In genomic region chr17:48873696-48874443, GRCh38 we compare ENCODE assay signal across 23 cellular contexts. TPM values are rescaled to one million over a fixed set of nuclear protein-coding genes. Genes with fewer than 3 reads are reported as not detected.
DNase-seq lines count a peak whose midpoint lies in the region; ATAC-seq, FAIRE-seq and TF ChIP-seq lines count a peak whose summit lies in the region.
"Had no signal": no experiment of that assay in that cellular context is flagged by ENCODE, and none has a peak within 500 bp of the region (broad histone marks: within the 10 kb centered on the region; RNA-seq: fewer than 3 reads in every experiment).

No MANE protein-coding gene starts in this region.

- H4K20me1 ChIP-seq in smooth muscle cell (ENCODE audit: low read depth), result no peaks in the 10 kb centered on the region

- H3K9me3 ChIP-seq in Caco-2, result no peaks in the 10 kb centered on the region
- H3K9me3 ChIP-seq in Peyer's patch, result no peaks in the 10 kb centered on the region
- no peaks in the 10 kb centered on the region for H3K9me3 ChIP-seq in kidney (ENCODE audit: control insufficient read depth in 1 of 2, low read length in 2 of 2)
- H3K9me3 ChIP-seq in smooth muscle cell (replicated peaks; ENCODE audit: low read depth), result no peaks in the 10 kb centered on the region
- H3K9me3 ChIP-seq: HAP-1 had no signal

- WGBS in smooth muscle cell (ENCODE audit: low lambda C conversion rate), result 67% methylated on average over 5 of the region's 5 CpGs

- no peaks in the 10 kb centered on the region for H3K79me2 ChIP-seq in smooth muscle cell (ENCODE audit: low read depth)

- DNase-seq in Caco-2 (no peak), Peyer's patch (no peak), kidney (no peak), smooth muscle cell (lab: John Stamatoyannopoulos, UW; ENCODE audit: unreplicated experiment) (no peak), foreskin keratinocyte (no peak), T-helper 2 cell (no peak)
- DNase-seq in activated T-cell treated with anti-CD3 and anti-CD28 coated beads, Interleukin-2, amount 50 U/mL, for 72 hours, result no peak
- DNase-seq: activated CD4-positive, alpha-beta memory T cell treated with anti-CD3 and anti-CD28 coated beads, Interleukin-2, amount 10 ng/mL, durations not matched to agents 7 days and 5 days; activated T-cell treated with anti-CD3 and anti-CD28 coated beads, Interleukin-2, amount 50 U/mL, for 24 hours; foreskin fibroblast; naive thymus-derived CD4-positive, alpha-beta T cell; NCI-H1092; NCI-H2029 treated with DMSO at 0.1 percent for 48 hours; NCI-H510A treated with DMSO at 0.1 percent for 48 hours; trophoblast cell had no signal

- H3K4me1 ChIP-seq in Caco-2 (peaks cover 59% of the 10 kb centered on the region), Peyer's patch (peaks cover 0 to 41% (median 9%) of the 10 kb centered on the region in 4 donors), kidney (ENCODE audit: control insufficient read depth in 1 of 2, insufficient read depth in 1 of 2, low read depth in 1 of 2, low read length in 2 of 2) (peaks cover 5 to 16% of the 10 kb centered on the region in 2 donors), smooth muscle cell (ENCODE audit: low read depth) (peaks cover 5% of the 10 kb centered on the region), foreskin keratinocyte (no peaks in the 10 kb centered on the region)
- H3K4me1 ChIP-seq: HAP-1 had no signal

- POLR2A ChIA-PET in Caco-2 (lab: Charles Lee), result interaction anchor here (0.6 to 0.7 kb wide), 5 partner anchors 11 to 768 kb away, joined by 3 to 19 read pairs (median 3); no protein-coding TSS in a partner anchor

- FAIRE-seq in kidney (lab: Jason Lieb, UNC), result peak; percentile 62

- H3K36me3 ChIP-seq in Caco-2 (ENCODE audit: control insufficient read depth, insufficient read depth, low read length) (no peaks in the 10 kb centered on the region), Peyer's patch (no peaks in the 10 kb centered on the region), kidney (ENCODE audit: control insufficient read depth in 1 of 2, insufficient read depth in 2 of 2, low read length in 2 of 2) (no peaks in the 10 kb centered on the region), smooth muscle cell (ENCODE audit: low read depth) (no peaks in the 10 kb centered on the region)
- H3K36me3 ChIP-seq: HAP-1 had no signal

- TF ChIP-seq POLR2A in Peyer's patch (IDR thresholded peaks at IDR 0.05), result no peak

- peak overlapping the region; percentile 32 for H3K4me2 ChIP-seq in smooth muscle cell
- H3K4me2 ChIP-seq: KMS-11 had no signal

- H3K4me1 Mint-ChIP-seq in Caco-2 (ENCODE audit: low read depth, unreplicated experiment), result peaks cover 55% of the 10 kb centered on the region
- H3K4me1 Mint-ChIP-seq in activated T-cell treated with anti-CD3 and anti-CD28 coated beads, Interleukin-2, amount 50 U/mL, for 72 hours (ENCODE audit: low read depth), result no peaks in the 10 kb centered on the region

- no peak for ATAC-seq in HG02588 (IDR thresholded peaks at IDR 0.05; ENCODE audit: unreplicated experiment)
- no peak for ATAC-seq in activated T-cell treated with anti-CD3 and anti-CD28 coated beads, Interleukin-2, amount 50 U/mL, for 72 hours (replicated peaks in 1 of 2)
- ATAC-seq in foreskin keratinocyte, result no peak
- ATAC-seq: naive thymus-derived CD4-positive, alpha-beta T cell; WTC11 had no signal

- H3K27me3 Mint-ChIP-seq in Caco-2 (ENCODE audit: insufficient read depth, unreplicated experiment), result no peaks in the 10 kb centered on the region
- H3K27me3 Mint-ChIP-seq in activated T-cell treated with anti-CD3 and anti-CD28 coated beads, Interleukin-2, amount 50 U/mL, for 72 hours (ENCODE audit: low read depth), result no peaks in the 10 kb centered on the region
- H3K27me3 Mint-ChIP-seq: activated naive CD4-positive, alpha-beta T cell treated with anti-CD3 and anti-CD28 coated beads, Interleukin-2, amount 50 U/mL, for 24 hours had no signal

- intact Hi-C loops in Caco-2 (cut with micrococcal nuclease; ENCODE audit: unreplicated experiment) (no loop called here), kidney (cut with DNase I) (no loop called here)

- BruUV-seq in Caco-2 (replicated peaks; lab: Mats Ljungman, UMichigan), result no TSS peak

- no peak overlapping the region for H2AFZ ChIP-seq in smooth muscle cell (ENCODE audit: low read depth)

- TF ChIP-seq CTCF in Caco-2 (IDR thresholded peaks at IDR 0.05; ENCODE audit: insufficient read depth in 1 of 2, low read depth in 1 of 2, low read length in 1 of 2, severe bottlenecking in 1 of 2, unreplicated experiment in 1 of 2), result no peak
- TF ChIP-seq CTCF in Peyer's patch (IDR thresholded peaks at IDR 0.05), result no peak
- TF ChIP-seq CTCF in kidney (IDR thresholded peaks at IDR 0.05; ENCODE audit: borderline replicate concordance, extremely low read depth, insufficient read depth), result no peak
- TF ChIP-seq CTCF in smooth muscle cell (IDR thresholded peaks at IDR 0.05; ENCODE audit: borderline replicate concordance, insufficient read depth, poor library complexity, severe bottlenecking), result no peak
- TF ChIP-seq CTCF in foreskin keratinocyte (conservative IDR thresholded peaks at IDR 0.05), result no peak

- no peak overlapping the region for H3K4me3 ChIP-seq in Caco-2 (ENCODE audit: low read depth, low read length)
- no peak overlapping the region for H3K4me3 ChIP-seq in Peyer's patch
- no peak overlapping the region for H3K4me3 ChIP-seq in kidney (ENCODE audit: low read length in 2 of 2)
- no peak overlapping the region for H3K4me3 ChIP-seq in smooth muscle cell
- H3K4me3 ChIP-seq: HAP-1 had no signal

- no peaks in the 10 kb centered on the region for H3F3A ChIP-seq in smooth muscle cell (ENCODE audit: low read depth)

- no peaks in the 10 kb centered on the region for H3K27me3 ChIP-seq in Caco-2 (replicated peaks; ENCODE audit: control insufficient read depth, insufficient read depth, low read length)
- no peaks in the 10 kb centered on the region for H3K27me3 ChIP-seq in Peyer's patch
- H3K27me3 ChIP-seq in smooth muscle cell (ENCODE audit: low read depth), result no peaks in the 10 kb centered on the region
- H3K27me3 ChIP-seq in foreskin keratinocyte, result peaks cover 44% of the 10 kb centered on the region

- H3K9me3 Mint-ChIP-seq in Caco-2 (ENCODE audit: unreplicated experiment), result no peaks in the 10 kb centered on the region
- H3K9me3 Mint-ChIP-seq in activated T-cell treated with anti-CD3 and anti-CD28 coated beads, Interleukin-2, amount 50 U/mL, for 72 hours, result no peaks in the 10 kb centered on the region
- H3K9me3 Mint-ChIP-seq: activated CD4-positive, alpha-beta memory T cell treated with anti-CD3 and anti-CD28 coated beads, Interleukin-2, amount 10 ng/mL, durations not matched to agents 7 days and 5 days; activated naive CD4-positive, alpha-beta T cell treated with anti-CD3 and anti-CD28 coated beads, Interleukin-2, amount 50 U/mL, for 24 hours; activated T-cell treated with anti-CD3 and anti-CD28 coated beads, Interleukin-2, amount 50 U/mL, for 24 hours; naive thymus-derived CD4-positive, alpha-beta T cell; T-helper 1 cell treated with Interleukin-12 subunit alpha and Interleukin-12 subunit beta and Interleukin-4 antibody, amounts not matched to agents 30 μg/mL and 1 μg/mL, for 36 hours; WTC11 had no signal

- H3K9ac ChIP-seq in kidney (ENCODE audit: low read length in 2 of 2), result no peak overlapping the region
- H3K9ac ChIP-seq in smooth muscle cell (ENCODE audit: low read depth), result no peak overlapping the region
- H3K9ac ChIP-seq: KMS-11 had no signal

- H3K27ac Mint-ChIP-seq in Caco-2 (ENCODE audit: unreplicated experiment), result peak overlapping the region; percentile 70
- H3K27ac Mint-ChIP-seq in activated T-cell treated with anti-CD3 and anti-CD28 coated beads, Interleukin-2, amount 50 U/mL, for 72 hours, result no peak overlapping the region
- H3K27ac Mint-ChIP-seq: activated CD4-positive, alpha-beta memory T cell treated with anti-CD3 and anti-CD28 coated beads, Interleukin-2, amount 10 ng/mL, durations not matched to agents 7 days and 5 days; activated naive CD4-positive, alpha-beta T cell treated with anti-CD3 and anti-CD28 coated beads, Interleukin-2, amount 50 U/mL, for 24 hours; activated T-cell treated with anti-CD3 and anti-CD28 coated beads, Interleukin-2, amount 50 U/mL, for 24 hours; naive thymus-derived CD4-positive, alpha-beta T cell; T-helper 1 cell treated with Interleukin-12 subunit alpha and Interleukin-12 subunit beta and Interleukin-4 antibody, amounts not matched to agents 30 μg/mL and 1 μg/mL, for 36 hours; WTC11 had no signal

- H3K36me3 Mint-ChIP-seq in Caco-2 (ENCODE audit: insufficient read depth, unreplicated experiment), result no peaks in the 10 kb centered on the region
- no peaks in the 10 kb centered on the region for H3K36me3 Mint-ChIP-seq in activated T-cell treated with anti-CD3 and anti-CD28 coated beads, Interleukin-2, amount 50 U/mL, for 72 hours (ENCODE audit: insufficient read depth in 2 of 2)
- H3K36me3 Mint-ChIP-seq: activated naive CD4-positive, alpha-beta T cell treated with anti-CD3 and anti-CD28 coated beads, Interleukin-2, amount 50 U/mL, for 24 hours; naive thymus-derived CD4-positive, alpha-beta T cell; WTC11 had no signal

- CTCF ChIA-PET in Caco-2 (lab: Charles Lee), result interaction anchor here (0.6 to 19.4 kb wide), 5 partner anchors 10 to 142 kb away, joined by 3 to 1184 read pairs (median 3); partner anchors contain the start of gene TTLL6

- H3K4me3 Mint-ChIP-seq in Caco-2 (ENCODE audit: unreplicated experiment), result no peak overlapping the region
- H3K4me3 Mint-ChIP-seq in activated T-cell treated with anti-CD3 and anti-CD28 coated beads, Interleukin-2, amount 50 U/mL, for 72 hours, result no peak overlapping the region
- H3K4me3 Mint-ChIP-seq: activated CD4-positive, alpha-beta memory T cell treated with anti-CD3 and anti-CD28 coated beads, Interleukin-2, amount 10 ng/mL, durations not matched to agents 7 days and 5 days; activated naive CD4-positive, alpha-beta T cell treated with anti-CD3 and anti-CD28 coated beads, Interleukin-2, amount 50 U/mL, for 24 hours; activated T-cell treated with anti-CD3 and anti-CD28 coated beads, Interleukin-2, amount 50 U/mL, for 24 hours; naive thymus-derived CD4-positive, alpha-beta T cell; T-helper 1 cell treated with Interleukin-12 subunit alpha and Interleukin-12 subunit beta and Interleukin-4 antibody, amounts not matched to agents 30 μg/mL and 1 μg/mL, for 36 hours; WTC11 had no signal

- H3K27ac ChIP-seq in Peyer's patch (peak overlapping the region in 3 of 4 donors; percentile 60 to 72 (median 71)), kidney (ENCODE audit: low read depth in 2 of 2, low read length in 2 of 2) (peak overlapping the region in 1 of 2 donors; percentile 29), smooth muscle cell (ENCODE audit: low read depth) (no peak overlapping the region), foreskin keratinocyte (no peak overlapping the region)
- H3K27ac ChIP-seq: KMS-11 had no signal

RNA-seq across cellular contexts. Expression of gene ATP5MC1, which starts 18.7 kb away (rescaled TPM):
- 161 and 172 TPM in 2 replicates for total RNA-seq in Caco-2 (2022)
- 100 to 1,000 TPM in 3 of 4 donors, 10 to 100 TPM in 1; 56.1 to 126 (median 109) TPM for total RNA-seq in Peyer's patch
- 71.2 TPM for total RNA-seq in kidney
- polyA plus RNA-seq in kidney (ENCODE audit: insufficient read depth, low read depth, low replicate concordance), result 845 TPM
- total RNA-seq in smooth muscle cell, result 119 and 131 TPM in 2 replicates
- 229 and 232 TPM in 2 replicates for polyA plus RNA-seq in smooth muscle cell
- total RNA-seq in activated T-cell treated with anti-CD3 and anti-CD28 coated beads, Interleukin-2, amount 50 U/mL, for 72 hours, result 10 to 100 TPM; 45.9 to 52.9 TPM
- 152 and 158 TPM in 2 replicates for total RNA-seq in foreskin keratinocyte
- polyA plus RNA-seq in foreskin keratinocyte, result 355 and 358 TPM in 2 replicates

RNA-seq across cellular contexts. Expression of gene UBE2Z, which starts 34.3 kb away (rescaled TPM):
- total RNA-seq in Caco-2 (2022), result 182 and 187 TPM in 2 replicates
- 10 to 100 TPM; 42.9 to 58.0 (median 49.8) TPM for total RNA-seq in Peyer's patch
- 86.7 TPM for total RNA-seq in kidney
- polyA plus RNA-seq in kidney (ENCODE audit: insufficient read depth, low read depth, low replicate concordance), result 47.5 TPM
- total RNA-seq in smooth muscle cell, result 67.5 and 82.5 TPM in 2 replicates
- 73.2 and 74.3 TPM in 2 replicates for polyA plus RNA-seq in smooth muscle cell
- total RNA-seq in activated T-cell treated with anti-CD3 and anti-CD28 coated beads, Interleukin-2, amount 50 U/mL, for 72 hours, result 100 to 1,000 TPM; 133 to 191 TPM
- 79.0 and 81.9 TPM in 2 replicates for total RNA-seq in foreskin keratinocyte
- 56.1 and 61.8 TPM in 2 replicates for polyA plus RNA-seq in foreskin keratinocyte

RNA-seq across cellular contexts. Expression of gene CALCOCO2, which starts 43.0 kb away (rescaled TPM):
- 233 and 251 TPM in 2 replicates for total RNA-seq in Caco-2 (2022)
- 100 to 1,000 TPM; 124 to 334 (median 163) TPM for total RNA-seq in Peyer's patch
- total RNA-seq in kidney, result 157 TPM
- 63.6 TPM for polyA plus RNA-seq in kidney (ENCODE audit: insufficient read depth, low read depth, low replicate concordance)
- total RNA-seq in smooth muscle cell, result 37.8 and 52.5 TPM in 2 replicates
- 50.6 and 55.7 TPM in 2 replicates for polyA plus RNA-seq in smooth muscle cell
- 100 to 1,000 TPM in 1 of 2 donors, 10 to 100 TPM in 1; 97.0 to 132 TPM for total RNA-seq in activated T-cell treated with anti-CD3 and anti-CD28 coated beads, Interleukin-2, amount 50 U/mL, for 72 hours
- 55.4 and 58.8 TPM in 2 replicates for total RNA-seq in foreskin keratinocyte
- polyA plus RNA-seq in foreskin keratinocyte, result 25.5 and 27.9 TPM in 2 replicates

RNA-seq across cellular contexts. Expression of gene TTLL6, which starts 56.8 kb away (rescaled TPM):
- total RNA-seq in Caco-2 (2022) (0.16 and 0.81 TPM in 2 replicates), Peyer's patch (1 to 10 TPM in 3 of 4 donors, not detected in 1; 1.1 to 7.5 (median 1.5) TPM), kidney (2.3 TPM), smooth muscle cell (0.27 TPM in 1 of 2 replicates, not detected in the other), foreskin keratinocyte (not detected in 2 replicates)
- polyA plus RNA-seq in kidney (ENCODE audit: insufficient read depth, low read depth, low replicate concordance) (4.2 TPM), smooth muscle cell (0.41 TPM in 1 of 2 replicates, not detected in the other), foreskin keratinocyte (not detected in 2 replicates)
- not detected for total RNA-seq in activated T-cell treated with anti-CD3 and anti-CD28 coated beads, Interleukin-2, amount 50 U/mL, for 72 hours
- total RNA-seq: activated CD4-positive, alpha-beta memory T cell treated with anti-CD3 and anti-CD28 coated beads, Interleukin-2, amount 10 ng/mL, durations not matched to agents 7 days and 5 days; chondrocyte; lower leg skin; naive thymus-derived CD4-positive, alpha-beta T cell had no signal
- polyA plus RNA-seq: naive thymus-derived CD4-positive, alpha-beta T cell had no signal

Comparison
In these comparisons a context has a peak if more than half of its experiments do, and no peak if none do; other contexts are left out.
1. H3K27ac ChIP-seq: peak in Peyer's patch (3 of 4); none in smooth muscle cell (single experiment) and foreskin keratinocyte (single experiment).